ENCODE assay signal across 8 cellular contexts in genomic region chr17:64343833-64344637, GRCh38. TPM values are rescaled to one million over a fixed set of nuclear protein-coding genes. Genes with fewer than 3 reads are reported as not detected.
DNase-seq lines count a peak whose midpoint lies in the region; ATAC-seq, FAIRE-seq and TF ChIP-seq lines count a peak whose summit lies in the region.

No MANE protein-coding gene starts in this region.

- H3K4me2 ChIP-seq in mammary epithelial cell (ENCODE audit: insufficient read depth, low read depth, low read length): no peak overlapping the region

- H3K4me1 ChIP-seq in mammary epithelial cell (ENCODE audit: insufficient read depth, low read length): no peaks in the 10 kb centered on the region
- H3K4me1 ChIP-seq in stomach: peaks cover 11 to 58% (median 23%) of the 10 kb centered on the region in 4 donors

- TF ChIP-seq CTCF in mammary epithelial cell (conservative IDR thresholded peaks at IDR 0.05 in 1 of 2, IDR thresholded peaks at IDR 0.05 in 1 of 2; ENCODE audit: extremely low read depth in 1 of 2, insufficient read depth in 1 of 2, low read depth in 1 of 2, low read length in 2 of 2) (no peak), stomach (IDR thresholded peaks at IDR 0.05) (no peak)

- no peaks in the 10 kb centered on the region for H3K27me3 ChIP-seq in mammary epithelial cell (ENCODE audit: insufficient read depth, low read length)
- no peaks in the 10 kb centered on the region for H3K27me3 ChIP-seq in layer of hippocampus (ENCODE audit: control insufficient read depth, insufficient read depth, low read length)
- H3K27me3 ChIP-seq in stomach: no peaks in the 10 kb centered on the region

- TF ChIP-seq POLR2A in H54 (IDR thresholded peaks at IDR 0.05; ENCODE audit: low read depth, low read length): no peak
- no peak for TF ChIP-seq POLR2A in stomach (IDR thresholded peaks at IDR 0.05)

- H3K79me2 ChIP-seq in mammary epithelial cell (ENCODE audit: insufficient read depth, low read length): no peaks in the 10 kb centered on the region

- no peak for FAIRE-seq in H54 (lab: Jason Lieb, UNC)

- DNase-seq in H54 (ENCODE audit: insufficient read length, low spot score): peak; percentile 44
- peak; percentile 88 for DNase-seq in NCI-H748 treated with DMSO at 0.1 percent for 48 hours (lab: John Stamatoyannopoulos, UW)
- peak; percentile 50 for DNase-seq in mammary epithelial cell
- peak; percentile 53 for DNase-seq in stomach
- no peak for DNase-seq in middle frontal gyrus (ENCODE audit: extremely low spot score, low spot score)
- DNase-seq in NOMO-1 (lab: John Stamatoyannopoulos, UW; ENCODE audit: unreplicated experiment in 2 of 2): no peak

- dilution Hi-C loops in mammary epithelial cell (cut with HindIII; ENCODE audit: low sequenced_read_pairs): no loop called here

- H2AFZ ChIP-seq in mammary epithelial cell (ENCODE audit: low read depth, low read length): no peak overlapping the region

- no peaks in the 10 kb centered on the region for H4K20me1 ChIP-seq in mammary epithelial cell (ENCODE audit: insufficient read depth, low read length)

- WGBS in mammary epithelial cell (ENCODE audit: low coverage, missing lambda C conversion rate): 56% methylated on average over 11 of the region's 11 CpGs
- 44 to 59% (median 52%) methylated on average over 11 of the region's 11 CpGs for WGBS in stomach, 5 donors

- H3K4me3 ChIP-seq in mammary epithelial cell (replicated peaks in 1 of 3; ENCODE audit: insufficient read depth in 1 of 3, low read depth in 2 of 3, low read length in 3 of 3) (no peak overlapping the region), stomach (no peak overlapping the region)

- CTCF ChIA-PET in mammary epithelial cell (lab: Charles Lee; ENCODE audit: low non-redundant PET): no interaction called here

- intact Hi-C loops in mammary epithelial cell (cut with micrococcal nuclease): no loop called here
- intact Hi-C loops in stomach (cut with DNase I; ENCODE audit: low total_unique reads): no loop called here

- BruUV-seq in mammary epithelial cell (replicated peaks; lab: Mats Ljungman, UMichigan): no TSS peak

- H3K9me3 ChIP-seq in mammary epithelial cell (replicated peaks; ENCODE audit: insufficient read depth, low read length): no peaks in the 10 kb centered on the region
- no peaks in the 10 kb centered on the region for H3K9me3 ChIP-seq in stomach

- no peak for ATAC-seq in GM21423 (IDR thresholded peaks at IDR 0.05; ENCODE audit: unreplicated experiment)

- in situ Hi-C loops in mammary epithelial cell (cut with MboI; ENCODE audit: low sequenced_read_pairs in 2 of 2): no loop called here

- H3K36me3 ChIP-seq in mammary epithelial cell (ENCODE audit: insufficient read depth, low read length): no peaks in the 10 kb centered on the region
- H3K36me3 ChIP-seq in stomach: peaks cover 0 to 3% (median 0%) of the 10 kb centered on the region in 4 donors

- no peak for TF ChIP-seq EP300 in stomach (IDR thresholded peaks at IDR 0.05)

- H3K9ac ChIP-seq in mammary epithelial cell (ENCODE audit: insufficient read depth, low read length): no peak overlapping the region

- H3K27ac ChIP-seq in mammary epithelial cell (ENCODE audit: insufficient read depth, low read depth, low read length): no peak overlapping the region
- H3K27ac ChIP-seq in layer of hippocampus (ENCODE audit: low read depth, low read length): peak overlapping the region; percentile 59
- H3K27ac ChIP-seq in stomach: peak overlapping the region; percentile 16 to 77 (median 57)

RNA-seq across cellular contexts. Expression of gene PECAM1, which starts 46.6 kb away (rescaled TPM):
- total RNA-seq in mammary epithelial cell: under 1 TPM in 1 of 2 donors, not detected in 1; 0.42 TPM
- polyA plus RNA-seq in mammary epithelial cell: 0.01 TPM
- not detected for polyA minus RNA-seq in mammary epithelial cell
- 10 to 100 TPM; 26.8 to 87.5 (median 50.7) TPM for total RNA-seq in stomach
- 10 to 100 TPM in 1 of 3 donors, 1 to 10 TPM in 2; 5.5 to 13.4 (median 7.5) TPM for polyA plus RNA-seq in stomach

Comparison
In these comparisons a context has a peak if more than half of its experiments do, and no peak if none do; other contexts are left out.
1. DNase-seq: peak in H54 (single experiment), NCI-H748 treated with DMSO at 0.1 percent for 48 hours (single experiment), mammary epithelial cell (single experiment) and stomach (single experiment); none in middle frontal gyrus (single experiment) and NOMO-1 (0 of 2).
2. RNA of gene PECAM1, which starts 46.6 kb away (total RNA-seq): 26.8 to 87.5 TPM in stomach; 0.42 TPM in mammary epithelial cell; every median in the first group is over 10 times any median in the second.